ENCODE assay signal across 9 cellular contexts in genomic region chr14:65301862-65302539, GRCh38.
DNase-seq lines count a peak whose midpoint lies in the region; ATAC-seq and TF ChIP-seq lines count a peak whose summit lies in the region.
"Had no signal": no experiment of that assay in that cellular context is flagged by ENCODE, and none has a peak within 500 bp of the region (broad histone marks: within the 10 kb centered on the region; RNA-seq: fewer than 3 reads in every experiment).

No MANE protein-coding gene starts in this region.

- ATAC-seq in GM18498 (IDR thresholded peaks at IDR 0.05; ENCODE audit: unreplicated experiment) (peak; percentile 55), GM21529 (IDR thresholded peaks at IDR 0.05; ENCODE audit: unreplicated experiment) (peak; percentile 60), HG03575 (IDR thresholded peaks at IDR 0.05; ENCODE audit: extremely low read depth, insufficient number of reproducible peaks, low FRiP score, unreplicated experiment) (peak; percentile 41)

- peak overlapping the region; percentile 1 for H3K4me3 Mint-ChIP-seq in endodermal cell

- DNase-seq in endodermal cell, result peak; percentile 72
- DNase-seq in NCI-H187 treated with DMSO at 0.1 percent for 48 hours (lab: John Stamatoyannopoulos, UW), result no peak
- DNase-seq in cardiac septum (ENCODE audit: low spot score), result no peak
- no peak for DNase-seq in NCI-H226
- no peak for DNase-seq in DMS153 (lab: John Stamatoyannopoulos, UW)
- DNase-seq: dermis blood vessel endothelial cell had no signal

- no peaks in the 10 kb centered on the region for H3K27me3 ChIP-seq in endodermal cell (ENCODE audit: control insufficient read depth, insufficient read depth, low read length, poor library complexity, severe bottlenecking)

- H3K27ac Mint-ChIP-seq in endodermal cell, result peak overlapping the region; percentile 18

- no peaks in the 10 kb centered on the region for H3K36me3 ChIP-seq in endodermal cell (ENCODE audit: control insufficient read depth, insufficient read depth, low read length)

- H3K4me1 ChIP-seq in endodermal cell (ENCODE audit: control insufficient read depth, insufficient read depth, low read length), result peaks cover 19% of the 10 kb centered on the region

- WGBS in endodermal cell (ENCODE audit: insufficient coverage in 1 of 2, insufficient read length in 1 of 2), 2 experiments, result 81 to 93% methylated on average over 7 of the region's 7 CpGs

- H3K27me3 Mint-ChIP-seq in endodermal cell (ENCODE audit: insufficient read depth), result no peaks in the 10 kb centered on the region

- H3K9ac ChIP-seq in endodermal cell (ENCODE audit: extremely low read depth, low read length, poor library complexity, severe bottlenecking), result no peak overlapping the region

- TF ChIP-seq CTCF in endodermal cell (conservative IDR thresholded peaks at IDR 0.05), result no peak

- intact Hi-C loops in cardiac septum (cut with DNase I), result no loop called here

- H3K27ac ChIP-seq in endodermal cell (ENCODE audit: low read depth, low read length), result no peak overlapping the region

- no peaks in the 10 kb centered on the region for H3K9me3 ChIP-seq in endodermal cell (ENCODE audit: control insufficient read depth, low read length)

- no peaks in the 10 kb centered on the region for H3K9me3 Mint-ChIP-seq in endodermal cell

- peaks cover 49% of the 10 kb centered on the region for H3K4me1 Mint-ChIP-seq in endodermal cell

- H3K36me3 Mint-ChIP-seq in endodermal cell (ENCODE audit: low read depth), result no peaks in the 10 kb centered on the region

- no peak overlapping the region for H3K4me3 ChIP-seq in endodermal cell (ENCODE audit: low read length)
